33 cellular contexts compared by ENCODE assay signal in genomic region chr16:57403965-57404817, GRCh38. TPM values are rescaled to one million over a fixed set of nuclear protein-coding genes. Genes with fewer than 3 reads are reported as not detected.
DNase-seq lines count a peak whose midpoint lies in the region; ATAC-seq and TF ChIP-seq lines count a peak whose summit lies in the region.
"Had no signal": no experiment of that assay in that cellular context is flagged by ENCODE, and none has a peak within 500 bp of the region (broad histone marks: within the 10 kb centered on the region; RNA-seq: fewer than 3 reads in every experiment).

CCL17 (plus strand) TSS chr16:57404767; CDS start chr16:57413933, 9,166 bp downstream.

- TF ChIP-seq CTCF in neural progenitor cell (IDR thresholded peaks at IDR 0.05) = no peak

- no peak for ATAC-seq in stimulated activated naive CD8-positive, alpha-beta T cell treated with anti-CD3 and anti-CD28 coated beads, Interleukin-15, amount 100 ng/mL, for 72 hours
- ATAC-seq in stimulated activated naive CD8-positive, alpha-beta T cell treated with anti-CD3 and anti-CD28 coated beads, Interleukin-15, Interleukin-2, amounts not matched to agents 100 U/mL and 50 U/mL, for 24 hours = no peak
- peak; percentile 17 for ATAC-seq in activated CD8-positive, alpha-beta T cell treated with anti-CD3 and anti-CD28 coated beads, Interleukin-2, amount 10 ng/mL, durations not matched to agents 7 days and 5 days
- no peak for ATAC-seq in HG03432 (IDR thresholded peaks at IDR 0.05; ENCODE audit: unreplicated experiment)
- ATAC-seq: activated CD8-positive, alpha-beta memory T cell treated with anti-CD3 and anti-CD28 coated beads, Interleukin-2, amount 10 ng/mL, durations not matched to agents 7 days and 5 days; effector memory CD8-positive, alpha-beta T cell; lower lobe of right lung; mucosa of descending colon; Panc1; psoas muscle had no signal

- peak within 1 kb of the TSS; percentile 12 to 59 for H3K27ac Mint-ChIP-seq in stimulated activated naive CD8-positive, alpha-beta T cell treated with anti-CD3 and anti-CD28 coated beads, Interleukin-15, amount 100 ng/mL, for 72 hours
- H3K27ac Mint-ChIP-seq in activated CD8-positive, alpha-beta T cell treated with anti-CD3 and anti-CD28 coated beads, Interleukin-2, amount 10 ng/mL, durations not matched to agents 7 days and 5 days = no peak within 1 kb of the TSS
- peak within 1 kb of the TSS; percentile 5 for H3K27ac Mint-ChIP-seq in neural progenitor cell
- H3K27ac Mint-ChIP-seq: activated CD8-positive, alpha-beta memory T cell treated with anti-CD3 and anti-CD28 coated beads, Interleukin-2, amount 10 ng/mL, durations not matched to agents 7 days and 5 days; effector memory CD8-positive, alpha-beta T cell; HFFc6; stimulated activated naive CD8-positive, alpha-beta T cell treated with anti-CD3 and anti-CD28 coated beads, Interleukin-15, Interleukin-2, amounts not matched to agents 100 ng/mL and 50 ng/mL, for 24 hours had no signal

- H3K27me3 Mint-ChIP-seq in stimulated activated naive CD8-positive, alpha-beta T cell treated with anti-CD3 and anti-CD28 coated beads, Interleukin-15, amount 100 ng/mL, for 72 hours = peaks cover 8% of the 10 kb centered on the region
- H3K27me3 Mint-ChIP-seq in activated CD8-positive, alpha-beta T cell treated with anti-CD3 and anti-CD28 coated beads, Interleukin-2, amount 10 ng/mL, durations not matched to agents 7 days and 5 days (ENCODE audit: low read depth) = peaks cover 10% of the 10 kb centered on the region
- H3K27me3 Mint-ChIP-seq in neural progenitor cell (ENCODE audit: insufficient read depth, low read depth) = peaks cover 10% of the 10 kb centered on the region
- H3K27me3 Mint-ChIP-seq: effector memory CD8-positive, alpha-beta T cell; stimulated activated naive CD8-positive, alpha-beta T cell treated with anti-CD3 and anti-CD28 coated beads, Interleukin-15, Interleukin-2, amounts not matched to agents 100 ng/mL and 50 ng/mL, for 24 hours had no signal

- CTCF ChIA-PET in activated CD8-positive, alpha-beta T cell treated with anti-CD3 and anti-CD28 coated beads, Interleukin-2, amount 10 ng/mL, durations not matched to agents 7 days and 5 days (lab: Charles Lee) = interaction anchor here (4.1 kb wide), 1 partner anchor 14 kb away, joined by 29 read pairs; no protein-coding TSS in a partner anchor

- no peaks in the 10 kb centered on the region for H3K4me1 ChIP-seq in neural progenitor cell
- H3K4me1 ChIP-seq: psoas muscle, thyroid gland had no signal

- H3K36me3 ChIP-seq in neural progenitor cell = no peaks in the 10 kb centered on the region
- H3K36me3 ChIP-seq: lower lobe of right lung, neutrophil, thyroid gland, WERI-Rb-1 had no signal

- H3K27ac ChIP-seq in neural progenitor cell = no peak within 1 kb of the TSS
- H3K27ac ChIP-seq: lower lobe of right lung, neutrophil, psoas muscle, thyroid gland, WERI-Rb-1 had no signal

- H3K9me3 ChIP-seq in neural progenitor cell (ENCODE audit: low read depth) = no peaks in the 10 kb centered on the region
- H3K9me3 ChIP-seq: lower lobe of right lung, mucosa of descending colon, neutrophil, psoas muscle, thyroid gland had no signal

- H3K9ac ChIP-seq in neural progenitor cell = no peak within 1 kb of the TSS

- DNase-seq in stimulated activated naive CD8-positive, alpha-beta T cell treated with anti-CD3 and anti-CD28 coated beads, Interleukin-15, amount 100 ng/mL, for 72 hours = no peak
- DNase-seq in stimulated activated naive CD8-positive, alpha-beta T cell treated with anti-CD3 and anti-CD28 coated beads, Interleukin-15, Interleukin-2, amounts not matched to agents 100 U/mL and 50 U/mL, for 24 hours = no peak
- no peak for DNase-seq in activated CD8-positive, alpha-beta T cell treated with anti-CD3 and anti-CD28 coated beads, Interleukin-2, amount 10 ng/mL, durations not matched to agents 7 days and 5 days
- DNase-seq in neural progenitor cell (ENCODE audit: low spot score) (peak; percentile 1), NK-92 (lab: John Stamatoyannopoulos, UW; ENCODE audit: unreplicated experiment) (no peak), NCI-H2081 (lab: John Stamatoyannopoulos, UW) (no peak)
- DNase-seq: activated CD4-positive, alpha-beta T cell treated with anti-CD3 and anti-CD28 coated beads for 48 hours; activated CD8-positive, alpha-beta memory T cell treated with anti-CD3 and anti-CD28 coated beads, Interleukin-2, amount 10 ng/mL, durations not matched to agents 7 days and 5 days; activated naive CD4-positive, alpha-beta T cell treated with Interleukin-2 at 50 U/mL for 16 hours; C1 segment of cervical spinal cord; DND-41; effector memory CD8-positive, alpha-beta T cell; HFFc6; kidney glomerular epithelial cell; lower lobe of right lung; mucosa of descending colon; NCI-H1048; NCI-H1694 treated with DMSO at 0.1 percent for 48 hours; NCI-H2171 treated with DMSO at 0.1 percent for 48 hours; NCI-H524; psoas muscle; SHP77; stimulated activated CD4-positive, alpha-beta T cell treated with anti-CD3 and anti-CD28 coated beads, Interleukin-15, amount 100 ng/mL, for 24 hours; T-helper 9 cell; thyroid gland; WERI-Rb-1 had no signal

- H3K4me1 Mint-ChIP-seq in stimulated activated naive CD8-positive, alpha-beta T cell treated with anti-CD3 and anti-CD28 coated beads, Interleukin-15, amount 100 ng/mL, for 72 hours = peaks cover 15% of the 10 kb centered on the region
- peaks cover 2% of the 10 kb centered on the region for H3K4me1 Mint-ChIP-seq in activated CD8-positive, alpha-beta T cell treated with anti-CD3 and anti-CD28 coated beads, Interleukin-2, amount 10 ng/mL, durations not matched to agents 7 days and 5 days (ENCODE audit: low read depth)
- peaks cover under 1% of the 10 kb centered on the region for H3K4me1 Mint-ChIP-seq in neural progenitor cell
- H3K4me1 Mint-ChIP-seq: activated CD8-positive, alpha-beta memory T cell treated with anti-CD3 and anti-CD28 coated beads, Interleukin-2, amount 10 ng/mL, durations not matched to agents 7 days and 5 days had no signal

- H3K79me2 ChIP-seq in neural progenitor cell (ENCODE audit: low read depth) = no peaks in the 10 kb centered on the region

- no peaks in the 10 kb centered on the region for H3K9me3 Mint-ChIP-seq in stimulated activated naive CD8-positive, alpha-beta T cell treated with anti-CD3 and anti-CD28 coated beads, Interleukin-15, amount 100 ng/mL, for 72 hours
- no peaks in the 10 kb centered on the region for H3K9me3 Mint-ChIP-seq in activated CD8-positive, alpha-beta T cell treated with anti-CD3 and anti-CD28 coated beads, Interleukin-2, amount 10 ng/mL, durations not matched to agents 7 days and 5 days (ENCODE audit: insufficient read depth)
- H3K9me3 Mint-ChIP-seq in neural progenitor cell = no peaks in the 10 kb centered on the region
- H3K9me3 Mint-ChIP-seq: effector memory CD8-positive, alpha-beta T cell; HFFc6; stimulated activated naive CD8-positive, alpha-beta T cell treated with anti-CD3 and anti-CD28 coated beads, Interleukin-15, Interleukin-2, amounts not matched to agents 100 ng/mL and 50 ng/mL, for 24 hours had no signal

- H3K4me2 ChIP-seq in neural progenitor cell = no peak within 1 kb of the TSS

- no peaks in the 10 kb centered on the region for H3K36me3 Mint-ChIP-seq in activated CD8-positive, alpha-beta T cell treated with anti-CD3 and anti-CD28 coated beads, Interleukin-2, amount 10 ng/mL, durations not matched to agents 7 days and 5 days (ENCODE audit: low read depth)
- H3K36me3 Mint-ChIP-seq in neural progenitor cell = no peaks in the 10 kb centered on the region
- H3K36me3 Mint-ChIP-seq: activated CD8-positive, alpha-beta memory T cell treated with anti-CD3 and anti-CD28 coated beads, Interleukin-2, amount 10 ng/mL, durations not matched to agents 7 days and 5 days had no signal

- H3F3A ChIP-seq in neural progenitor cell (ENCODE audit: low read depth) = peaks cover 8% of the 10 kb centered on the region

- no peak within 1 kb of the TSS for H3K4me3 Mint-ChIP-seq in stimulated activated naive CD8-positive, alpha-beta T cell treated with anti-CD3 and anti-CD28 coated beads, Interleukin-15, amount 100 ng/mL, for 72 hours
- H3K4me3 Mint-ChIP-seq in activated CD8-positive, alpha-beta T cell treated with anti-CD3 and anti-CD28 coated beads, Interleukin-2, amount 10 ng/mL, durations not matched to agents 7 days and 5 days = no peak within 1 kb of the TSS
- H3K4me3 Mint-ChIP-seq in neural progenitor cell = no peak within 1 kb of the TSS
- H3K4me3 Mint-ChIP-seq: activated CD8-positive, alpha-beta memory T cell treated with anti-CD3 and anti-CD28 coated beads, Interleukin-2, amount 10 ng/mL, durations not matched to agents 7 days and 5 days; effector memory CD8-positive, alpha-beta T cell; HFFc6; stimulated activated naive CD8-positive, alpha-beta T cell treated with anti-CD3 and anti-CD28 coated beads, Interleukin-15, Interleukin-2, amounts not matched to agents 100 ng/mL and 50 ng/mL, for 24 hours had no signal

- no peak within 1 kb of the TSS for H3K4me3 ChIP-seq in neural progenitor cell
- H3K4me3 ChIP-seq: lower lobe of right lung, mucosa of descending colon, psoas muscle, thyroid gland had no signal

- H3K27me3 ChIP-seq in neural progenitor cell = no peaks in the 10 kb centered on the region
- H3K27me3 ChIP-seq: thyroid gland had no signal

- H2AFZ ChIP-seq in neural progenitor cell (replicated peaks) = no peak within 1 kb of the TSS

- no peaks in the 10 kb centered on the region for H4K20me1 ChIP-seq in neural progenitor cell (ENCODE audit: low read depth)

- POLR2A ChIA-PET in activated CD8-positive, alpha-beta T cell treated with anti-CD3 and anti-CD28 coated beads, Interleukin-2, amount 10 ng/mL, durations not matched to agents 7 days and 5 days (lab: Charles Lee) = no interaction called here

RNA-seq across cellular contexts. Expression of gene CCL17, which starts in this region (rescaled TPM):
- under 1 TPM in 1 of 2 experiments, not detected in 1; 0.50 TPM for total RNA-seq in activated CD8-positive, alpha-beta T cell treated with anti-CD3 and anti-CD28 coated beads, Interleukin-2, amount 10 ng/mL, durations not matched to agents 7 days and 5 days
- total RNA-seq in neural progenitor cell (ENCODE audit: low replicate concordance) = not detected in 2 replicates
- total RNA-seq: bronchial epithelial cell, fibroblast of villous mesenchyme, HFFc6, LHCN-M2, mucosa of descending colon, psoas muscle, thyroid gland had no signal

Comparison
In these comparisons a context has a peak if more than half of its experiments do, and no peak if none do; other contexts are left out.
1. Peak in ATAC-seq in activated CD8-positive, alpha-beta T cell treated with anti-CD3 and anti-CD28 coated beads, Interleukin-2, amount 10 ng/mL, durations not matched to agents 7 days and 5 days; RNA of the gene not detected or under 1 TPM.
2. Peak in DNase-seq in neural progenitor cell; RNA of the gene not detected or under 1 TPM.